1 cellular context compared by ENCODE assay signal in the genomic region with DNA sequence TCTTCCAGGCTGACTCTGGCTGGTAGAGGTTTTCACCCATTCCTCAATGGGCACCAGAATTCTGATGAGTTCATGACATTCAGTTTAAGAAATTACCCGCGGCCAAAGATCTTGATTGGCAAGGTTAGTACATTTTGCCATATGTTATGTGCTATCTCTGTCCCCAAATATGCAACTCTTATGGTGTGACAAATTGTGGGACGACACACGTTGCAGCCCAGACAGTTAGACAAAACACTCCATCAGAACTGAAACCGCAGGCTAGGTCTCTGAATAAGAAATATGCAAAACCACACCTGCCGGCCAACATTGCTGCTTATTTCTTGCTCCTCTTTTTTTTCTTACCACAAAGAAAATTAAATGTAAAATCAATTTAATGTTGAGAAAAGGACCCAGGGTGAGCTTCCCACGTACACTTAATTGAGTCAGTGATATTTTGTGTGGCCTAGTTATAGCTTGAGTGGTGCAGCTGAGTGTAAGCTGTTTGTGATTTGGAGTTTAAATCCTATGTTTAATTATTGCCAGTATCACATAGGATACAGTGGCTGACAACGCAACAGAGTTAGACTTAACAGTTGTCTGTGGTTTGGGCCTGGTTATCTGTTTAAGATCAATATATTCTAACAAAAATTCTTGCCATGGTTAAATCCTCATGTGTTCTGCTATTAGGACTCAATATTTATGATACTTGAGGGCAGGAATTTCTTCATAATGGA.
TF ChIP-seq lines count a peak whose summit lies in the region.

No MANE protein-coding gene starts in this region.

TF ChIP-seq in GM12878, 131 proteins besides CTCF, POLR2A, EP300 and RAD21 (continued from another document):
- TF ChIP-seq, protein P1, sequence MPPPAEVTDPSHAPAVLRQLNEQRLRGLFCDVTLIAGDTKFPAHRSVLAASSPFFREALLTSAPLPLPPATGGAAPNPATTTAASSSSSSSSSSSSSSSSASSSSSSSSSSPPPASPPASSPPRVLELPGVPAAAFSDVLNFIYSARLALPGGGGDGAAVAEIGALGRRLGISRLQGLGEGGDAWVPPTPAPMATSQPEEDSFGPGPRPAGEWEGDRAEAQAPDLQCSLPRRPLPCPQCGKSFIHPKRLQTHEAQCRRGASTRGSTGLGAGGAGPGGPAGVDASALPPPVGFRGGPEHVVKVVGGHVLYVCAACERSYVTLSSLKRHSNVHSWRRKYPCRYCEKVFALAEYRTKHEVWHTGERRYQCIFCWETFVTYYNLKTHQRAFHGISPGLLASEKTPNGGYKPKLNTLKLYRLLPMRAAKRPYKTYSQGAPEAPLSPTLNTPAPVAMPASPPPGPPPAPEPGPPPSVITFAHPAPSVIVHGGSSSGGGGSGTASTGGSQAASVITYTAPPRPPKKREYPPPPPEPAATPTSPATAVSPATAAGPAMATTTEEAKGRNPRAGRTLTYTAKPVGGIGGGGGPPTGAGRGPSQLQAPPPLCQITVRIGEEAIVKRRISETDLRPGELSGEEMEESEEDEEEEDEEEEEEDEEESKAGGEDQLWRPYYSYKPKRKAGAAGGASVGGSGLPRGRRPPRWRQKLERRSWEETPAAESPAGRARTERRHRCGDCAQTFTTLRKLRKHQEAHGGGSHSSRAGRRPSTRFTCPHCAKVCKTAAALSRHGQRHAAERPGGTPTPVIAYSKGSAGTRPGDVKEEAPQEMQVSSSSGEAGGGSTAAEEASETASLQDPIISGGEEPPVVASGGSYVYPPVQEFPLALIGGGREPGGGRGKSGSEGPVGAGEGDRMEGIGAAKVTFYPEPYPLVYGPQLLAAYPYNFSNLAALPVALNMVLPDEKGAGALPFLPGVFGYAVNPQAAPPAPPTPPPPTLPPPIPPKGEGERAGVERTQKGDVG (CRISPR knock-in tag; IDR thresholded peaks at IDR 0.05) = no peak
- TF ChIP-seq NR2F1 (conservative IDR thresholded peaks at IDR 0.05) (no peak), EED (IDR thresholded peaks at IDR 0.05; ENCODE audit: low read depth) (no peak), TCF7 (IDR thresholded peaks at IDR 0.05; ENCODE audit: borderline replicate concordance) (no peak), MTA2 (IDR thresholded peaks at IDR 0.05; ENCODE audit: low read depth) (0 out of 2 replicates have a peak, but pooled peaks have one; percentile 18), SMAD5 (IDR thresholded peaks at IDR 0.05; ENCODE audit: low read depth) (no peak), NFIC (IDR thresholded peaks at IDR 0.05; ENCODE audit: low read depth, low read length) (0 out of 2 replicates have a peak, but pooled peaks have one; percentile 23), IRF4 (IDR thresholded peaks at IDR 0.05; ENCODE audit: low read depth, low read length) (no peak), EZH2 (IDR thresholded peaks at IDR 0.05; ENCODE audit: borderline replicate concordance, control insufficient read depth, low read depth, low read length) (no peak), MYC (IDR thresholded peaks at IDR 0.05; ENCODE audit: insufficient read depth, insufficient read length, insufficient replicate concordance, low read length, severe bottlenecking) (no peak), RCOR1 (conservative IDR thresholded peaks at IDR 0.05; ENCODE audit: low read depth, low read length) (no peak), ZNF24 (IDR thresholded peaks at IDR 0.05) (no peak), ZNF384 (IDR thresholded peaks at IDR 0.05; ENCODE audit: borderline replicate concordance, low read depth, low read length) (peak; percentile 35; the same call in 1 of the 2 replicates), ETV6 (conservative IDR thresholded peaks at IDR 0.05 in 1 of 2, IDR thresholded peaks at IDR 0.05 in 1 of 2; ENCODE audit: borderline replicate concordance in 1 of 2, low read depth in 1 of 2) (no peak), KLF5 (IDR thresholded peaks at IDR 0.05; ENCODE audit: partially characterized antibody) (no peak), MEF2B (IDR thresholded peaks at IDR 0.05; ENCODE audit: partially characterized antibody, poor library complexity, severe bottlenecking) (no peak), SP1 (IDR thresholded peaks at IDR 0.05; ENCODE audit: low read depth, low read length) (no peak), YY1 (IDR thresholded peaks at IDR 0.05; ENCODE audit: low read depth, low read length) (no peak), MYB (IDR thresholded peaks at IDR 0.05; ENCODE audit: borderline replicate concordance, low read depth, low read length) (no peak), MXI1 (IDR thresholded peaks at IDR 0.05; ENCODE audit: low read depth, low read length) (no peak), RUNX3 (IDR thresholded peaks at IDR 0.05; ENCODE audit: low read length) (peak; percentile 91), HDGF (IDR thresholded peaks at IDR 0.05) (no peak), CBFB (IDR thresholded peaks at IDR 0.05; ENCODE audit: low read depth) (0 out of 2 replicates have a peak, but pooled peaks have one; percentile 35)
- TF ChIP-seq, protein P2, sequence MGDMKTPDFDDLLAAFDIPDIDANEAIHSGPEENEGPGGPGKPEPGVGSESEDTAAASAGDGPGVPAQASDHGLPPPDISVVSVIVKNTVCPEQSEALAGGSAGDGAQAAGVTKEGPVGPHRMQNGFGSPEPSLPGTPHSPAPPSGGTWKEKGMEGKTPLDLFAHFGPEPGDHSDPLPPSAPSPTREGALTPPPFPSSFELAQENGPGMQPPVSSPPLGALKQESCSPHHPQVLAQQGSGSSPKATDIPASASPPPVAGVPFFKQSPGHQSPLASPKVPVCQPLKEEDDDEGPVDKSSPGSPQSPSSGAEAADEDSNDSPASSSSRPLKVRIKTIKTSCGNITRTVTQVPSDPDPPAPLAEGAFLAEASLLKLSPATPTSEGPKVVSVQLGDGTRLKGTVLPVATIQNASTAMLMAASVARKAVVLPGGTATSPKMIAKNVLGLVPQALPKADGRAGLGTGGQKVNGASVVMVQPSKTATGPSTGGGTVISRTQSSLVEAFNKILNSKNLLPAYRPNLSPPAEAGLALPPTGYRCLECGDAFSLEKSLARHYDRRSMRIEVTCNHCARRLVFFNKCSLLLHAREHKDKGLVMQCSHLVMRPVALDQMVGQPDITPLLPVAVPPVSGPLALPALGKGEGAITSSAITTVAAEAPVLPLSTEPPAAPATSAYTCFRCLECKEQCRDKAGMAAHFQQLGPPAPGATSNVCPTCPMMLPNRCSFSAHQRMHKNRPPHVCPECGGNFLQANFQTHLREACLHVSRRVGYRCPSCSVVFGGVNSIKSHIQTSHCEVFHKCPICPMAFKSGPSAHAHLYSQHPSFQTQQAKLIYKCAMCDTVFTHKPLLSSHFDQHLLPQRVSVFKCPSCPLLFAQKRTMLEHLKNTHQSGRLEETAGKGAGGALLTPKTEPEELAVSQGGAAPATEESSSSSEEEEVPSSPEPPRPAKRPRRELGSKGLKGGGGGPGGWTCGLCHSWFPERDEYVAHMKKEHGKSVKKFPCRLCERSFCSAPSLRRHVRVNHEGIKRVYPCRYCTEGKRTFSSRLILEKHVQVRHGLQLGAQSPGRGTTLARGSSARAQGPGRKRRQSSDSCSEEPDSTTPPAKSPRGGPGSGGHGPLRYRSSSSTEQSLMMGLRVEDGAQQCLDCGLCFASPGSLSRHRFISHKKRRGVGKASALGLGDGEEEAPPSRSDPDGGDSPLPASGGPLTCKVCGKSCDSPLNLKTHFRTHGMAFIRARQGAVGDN (IDR thresholded peaks at IDR 0.05) = no peak
- TF ChIP-seq, protein P3, sequence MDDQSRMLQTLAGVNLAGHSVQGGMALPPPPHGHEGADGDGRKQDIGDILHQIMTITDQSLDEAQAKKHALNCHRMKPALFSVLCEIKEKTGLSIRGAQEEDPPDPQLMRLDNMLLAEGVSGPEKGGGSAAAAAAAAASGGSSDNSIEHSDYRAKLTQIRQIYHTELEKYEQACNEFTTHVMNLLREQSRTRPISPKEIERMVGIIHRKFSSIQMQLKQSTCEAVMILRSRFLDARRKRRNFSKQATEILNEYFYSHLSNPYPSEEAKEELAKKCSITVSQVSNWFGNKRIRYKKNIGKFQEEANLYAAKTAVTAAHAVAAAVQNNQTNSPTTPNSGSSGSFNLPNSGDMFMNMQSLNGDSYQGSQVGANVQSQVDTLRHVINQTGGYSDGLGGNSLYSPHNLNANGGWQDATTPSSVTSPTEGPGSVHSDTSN (IDR thresholded peaks at IDR 0.05; ENCODE audit: insufficient replicate concordance, low read depth, low read length) = no peak
- TF ChIP-seq, protein P4, sequence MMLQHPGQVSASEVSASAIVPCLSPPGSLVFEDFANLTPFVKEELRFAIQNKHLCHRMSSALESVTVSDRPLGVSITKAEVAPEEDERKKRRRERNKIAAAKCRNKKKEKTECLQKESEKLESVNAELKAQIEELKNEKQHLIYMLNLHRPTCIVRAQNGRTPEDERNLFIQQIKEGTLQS (IDR thresholded peaks at IDR 0.05; ENCODE audit: borderline replicate concordance, extremely low read depth, low read depth, low read length) = no peak
- TF ChIP-seq, protein P5, sequence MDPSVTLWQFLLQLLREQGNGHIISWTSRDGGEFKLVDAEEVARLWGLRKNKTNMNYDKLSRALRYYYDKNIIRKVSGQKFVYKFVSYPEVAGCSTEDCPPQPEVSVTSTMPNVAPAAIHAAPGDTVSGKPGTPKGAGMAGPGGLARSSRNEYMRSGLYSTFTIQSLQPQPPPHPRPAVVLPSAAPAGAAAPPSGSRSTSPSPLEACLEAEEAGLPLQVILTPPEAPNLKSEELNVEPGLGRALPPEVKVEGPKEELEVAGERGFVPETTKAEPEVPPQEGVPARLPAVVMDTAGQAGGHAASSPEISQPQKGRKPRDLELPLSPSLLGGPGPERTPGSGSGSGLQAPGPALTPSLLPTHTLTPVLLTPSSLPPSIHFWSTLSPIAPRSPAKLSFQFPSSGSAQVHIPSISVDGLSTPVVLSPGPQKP (IDR thresholded peaks at IDR 0.05; ENCODE audit: low read depth, low read length) = no peak
- TF ChIP-seq, protein P6, sequence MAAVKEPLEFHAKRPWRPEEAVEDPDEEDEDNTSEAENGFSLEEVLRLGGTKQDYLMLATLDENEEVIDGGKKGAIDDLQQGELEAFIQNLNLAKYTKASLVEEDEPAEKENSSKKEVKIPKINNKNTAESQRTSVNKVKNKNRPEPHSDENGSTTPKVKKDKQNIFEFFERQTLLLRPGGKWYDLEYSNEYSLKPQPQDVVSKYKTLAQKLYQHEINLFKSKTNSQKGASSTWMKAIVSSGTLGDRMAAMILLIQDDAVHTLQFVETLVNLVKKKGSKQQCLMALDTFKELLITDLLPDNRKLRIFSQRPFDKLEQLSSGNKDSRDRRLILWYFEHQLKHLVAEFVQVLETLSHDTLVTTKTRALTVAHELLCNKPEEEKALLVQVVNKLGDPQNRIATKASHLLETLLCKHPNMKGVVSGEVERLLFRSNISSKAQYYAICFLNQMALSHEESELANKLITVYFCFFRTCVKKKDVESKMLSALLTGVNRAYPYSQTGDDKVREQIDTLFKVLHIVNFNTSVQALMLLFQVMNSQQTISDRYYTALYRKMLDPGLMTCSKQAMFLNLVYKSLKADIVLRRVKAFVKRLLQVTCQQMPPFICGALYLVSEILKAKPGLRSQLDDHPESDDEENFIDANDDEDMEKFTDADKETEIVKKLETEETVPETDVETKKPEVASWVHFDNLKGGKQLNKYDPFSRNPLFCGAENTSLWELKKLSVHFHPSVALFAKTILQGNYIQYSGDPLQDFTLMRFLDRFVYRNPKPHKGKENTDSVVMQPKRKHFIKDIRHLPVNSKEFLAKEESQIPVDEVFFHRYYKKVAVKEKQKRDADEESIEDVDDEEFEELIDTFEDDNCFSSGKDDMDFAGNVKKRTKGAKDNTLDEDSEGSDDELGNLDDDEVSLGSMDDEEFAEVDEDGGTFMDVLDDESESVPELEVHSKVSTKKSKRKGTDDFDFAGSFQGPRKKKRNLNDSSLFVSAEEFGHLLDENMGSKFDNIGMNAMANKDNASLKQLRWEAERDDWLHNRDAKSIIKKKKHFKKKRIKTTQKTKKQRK (IDR thresholded peaks at IDR 0.05; ENCODE audit: low read depth, low read length) = no peak
TF ChIP-seq in GM12878: peak in this region for 7.
